ENCODE assay signal across 1 cellular context in genomic region chr17:13244511-13244910, GRCh38.
TF ChIP-seq lines count a peak whose summit lies in the region.

No MANE protein-coding gene starts in this region.

TF ChIP-seq in GM23338, 12 proteins besides CTCF, POLR2A, EP300 and RAD21 (continued from another document):
- TF ChIP-seq ETS1 (IDR thresholded peaks at IDR 0.05) = no peak
- TF ChIP-seq POLR2AphosphoS5 (IDR thresholded peaks at IDR 0.05; ENCODE audit: low read depth) = no peak
- TF ChIP-seq ZNF331 (CRISPR knock-in tag; IDR thresholded peaks at IDR 0.05; ENCODE audit: low read depth) = no peak
- no peak for TF ChIP-seq ZNF462 (CRISPR knock-in tag; IDR thresholded peaks at IDR 0.05)
